Comparison of ENCODE assay signal across 11 cellular contexts in genomic region chr20:41306061-41306727, GRCh38. TPM values are rescaled to one million over a fixed set of nuclear protein-coding genes. Genes with fewer than 3 reads are reported as not detected.
DNase-seq lines count a peak whose midpoint lies in the region; ATAC-seq, FAIRE-seq and TF ChIP-seq lines count a peak whose summit lies in the region.
"Had no signal": no experiment of that assay in that cellular context is flagged by ENCODE, and none has a peak within 500 bp of the region (broad histone marks: within the 10 kb centered on the region; RNA-seq: fewer than 3 reads in every experiment).

No MANE protein-coding gene starts in this region.

- ATAC-seq in GM18909 (IDR thresholded peaks at IDR 0.05; ENCODE audit: poor library complexity, unreplicated experiment) = peak; percentile 95
- ATAC-seq in GM21619 (IDR thresholded peaks at IDR 0.05; ENCODE audit: unreplicated experiment) = peak; percentile 97
- peak; percentile 92 for ATAC-seq in HG03159 (IDR thresholded peaks at IDR 0.05; ENCODE audit: unreplicated experiment)
- peak; percentile 90 to 93 for ATAC-seq in naive B cell (ENCODE audit: low read depth in 2 of 2)
- ATAC-seq in pancreas = no peak

- DNase-seq in naive B cell (peak; percentile 27), COLO668 (lab: John Stamatoyannopoulos, UW; ENCODE audit: unreplicated experiment) (no peak), pancreas (no peak), osteocyte (ENCODE audit: extremely low spot score, unreplicated experiment) (no peak)
- DNase-seq: activated CD8-positive, alpha-beta memory T cell treated with anti-CD3 and anti-CD28 coated beads for 24 hours; NCI-H187 treated with DMSO at 0.1 percent for 48 hours; Right ventricle myocardium superior; tibial artery had no signal

- peak overlapping the region in 1 of 6 donors; percentile 54 for H3K27ac Mint-ChIP-seq in naive B cell
- H3K27ac Mint-ChIP-seq in osteocyte (ENCODE audit: unreplicated experiment) = no peak overlapping the region

- intact Hi-C loops in pancreas (cut with DNase I) = no loop called here

- H3K4me3 Mint-ChIP-seq in naive B cell (peak overlapping the region in 5 of 8 donors; percentile 27 to 69 (median 44)), osteocyte (ENCODE audit: unreplicated experiment) (no peak overlapping the region)

- H3K4me1 Mint-ChIP-seq in naive B cell (peaks cover 23 to 33% (median 27%) of the 10 kb centered on the region in 3 donors), osteocyte (ENCODE audit: unreplicated experiment) (peaks cover 24% of the 10 kb centered on the region)

- no peaks in the 10 kb centered on the region for H3K27me3 Mint-ChIP-seq in naive B cell
- H3K27me3 Mint-ChIP-seq in osteocyte (ENCODE audit: unreplicated experiment) = no peaks in the 10 kb centered on the region

- no peaks in the 10 kb centered on the region for H3K9me3 Mint-ChIP-seq in naive B cell
- no peaks in the 10 kb centered on the region for H3K9me3 Mint-ChIP-seq in osteocyte (ENCODE audit: unreplicated experiment)

- no peak overlapping the region for H3K27ac ChIP-seq in pancreas

- no peak for FAIRE-seq in pancreas (lab: Jason Lieb, UNC)

- H3K4me3 ChIP-seq in pancreas = no peak overlapping the region
- H3K4me3 ChIP-seq: tibial artery had no signal

- H3K36me3 Mint-ChIP-seq in naive B cell (peaks cover 0 to 8% of the 10 kb centered on the region in 2 donors), osteocyte (ENCODE audit: unreplicated experiment) (no peaks in the 10 kb centered on the region)

- peaks cover 0 to 9% (median 8%) of the 10 kb centered on the region in 3 donors for H3K4me1 ChIP-seq in pancreas

- no peaks in the 10 kb centered on the region for H3K36me3 ChIP-seq in pancreas
- H3K36me3 ChIP-seq: tibial artery had no signal

- no peaks in the 10 kb centered on the region for H3K27me3 ChIP-seq in pancreas
- H3K27me3 ChIP-seq: tibial artery had no signal

- WGBS in pancreas, 2 donors = 92 to 94% methylated on average over 5 of the region's 5 CpGs

- no peak for TF ChIP-seq CTCF in pancreas (IDR thresholded peaks at IDR 0.05)
- TF ChIP-seq CTCF in osteocyte (IDR thresholded peaks at IDR 0.05) = no peak

- no peaks in the 10 kb centered on the region for H3K9me3 ChIP-seq in pancreas
- H3K9me3 ChIP-seq: tibial artery had no signal

RNA-seq across cellular contexts. Expression of gene ZHX3, which starts 11.3 kb away (rescaled TPM):
- polyA plus RNA-seq in naive B cell (ENCODE audit: low read depth in 6 of 6) (10 to 100 TPM in 3 of 6 donors, 1 to 10 TPM in 3; 3.8 to 27.8 (median 11.9) TPM), pancreas (1 to 10 TPM; 7.9 to 8.2 TPM)
- total RNA-seq in pancreas (10 to 100 TPM; 10.9 to 17.3 (median 13.9) TPM), osteocyte (43.1 and 44.5 TPM in 2 replicates)

RNA-seq across cellular contexts. Expression of gene LPIN3, which starts 34.4 kb away (rescaled TPM):
- not detected for polyA plus RNA-seq in naive B cell (ENCODE audit: low read depth in 6 of 6)
- total RNA-seq in pancreas = 10 to 100 TPM in 1 of 6 donors, 1 to 10 TPM in 5; 3.9 to 17.6 (median 7.5) TPM
- polyA plus RNA-seq in pancreas = 10 to 100 TPM; 31.5 to 47.5 TPM
- 2.9 and 3.2 TPM in 2 replicates for total RNA-seq in osteocyte

Comparison
In these comparisons a context has a peak if more than half of its experiments do, and no peak if none do; other contexts are left out.
1. ATAC-seq: peak in GM18909 (single experiment), GM21619 (single experiment), HG03159 (single experiment) and naive B cell (2 of 2); none in pancreas (0 of 4).